11 cellular contexts compared by ENCODE assay signal in genomic region chr6:20669571-20670314, GRCh38.
A peak's percentile ranks its signal among the peaks of the same experiment; 100 is the strongest.
DNase-seq lines count a peak whose midpoint lies in the region; ATAC-seq and TF ChIP-seq lines count a peak whose summit lies in the region.
"Had no signal": no experiment of that assay in that cellular context is flagged by ENCODE, and none has a peak within 500 bp of the region (broad histone marks: within the 10 kb centered on the region; RNA-seq: fewer than 3 reads in every experiment).

No MANE protein-coding gene starts in this region.

- no peak overlapping the region for H2BK120ac ChIP-seq in IMR-90 (ENCODE audit: low read depth, low read length)

- no peak overlapping the region for H2AK5ac ChIP-seq in IMR-90 (ENCODE audit: low read depth, low read length)

- no peak for TF ChIP-seq POLR2A in IMR-90 (IDR thresholded peaks at IDR 0.05; ENCODE audit: low read depth, low read length)

- H4K8ac ChIP-seq in IMR-90 (ENCODE audit: low read depth in 2 of 2, low read length in 2 of 2): no peak overlapping the region

- H2BK15ac ChIP-seq in IMR-90 (ENCODE audit: low read depth, low read length): no peak overlapping the region

- WGBS in IMR-90 (ENCODE audit: extremely low coverage in 2 of 2, insufficient read length in 1 of 2), 2 experiments: 79% methylated on average over 2 of the region's 6 CpGs; no CpG with 5 or more reads in 1 of the 2 experiments
- WGBS in smooth muscle cell (ENCODE audit: low lambda C conversion rate): 23% methylated on average over 6 of the region's 6 CpGs

- H2AK9ac ChIP-seq in IMR-90 (replicated peaks; ENCODE audit: low read depth, low read length, poor library complexity): no peak overlapping the region

- no peak overlapping the region for H3K14ac ChIP-seq in IMR-90 (replicated peaks; ENCODE audit: low read depth, low read length)

- dilution Hi-C loops in IMR-90 (cut with HindIII; ENCODE audit: low sequenced_read_pairs, unreplicated experiment): no loop called here

- H3K4me1 ChIP-seq in IMR-90 (ENCODE audit: control insufficient read depth, insufficient read depth, low read length) (no peaks in the 10 kb centered on the region), smooth muscle cell (ENCODE audit: low read depth) (no peaks in the 10 kb centered on the region)

- H3K9ac ChIP-seq in IMR-90 (ENCODE audit: low read depth, low read length) (no peak overlapping the region), smooth muscle cell (ENCODE audit: low read depth) (no peak overlapping the region)

- no peak overlapping the region for H2BK5ac ChIP-seq in IMR-90 (ENCODE audit: low read depth, low read length, poor library complexity, severe bottlenecking)

- no peak overlapping the region for H3K4ac ChIP-seq in IMR-90 (ENCODE audit: low read depth, low read length)

- in situ Hi-C loops in IMR-90 (cut with MboI; ENCODE audit: low sequenced_read_pairs): no loop called here

- no peak overlapping the region for H3K27ac ChIP-seq in IMR-90 (ENCODE audit: insufficient read depth, low read length)
- H3K27ac ChIP-seq in smooth muscle cell (ENCODE audit: low read depth): peak overlapping the region; percentile 58
- H3K27ac ChIP-seq: HL-60 had no signal

- peak; percentile 75 for ATAC-seq in GM19397 (IDR thresholded peaks at IDR 0.05; ENCODE audit: unreplicated experiment)
- ATAC-seq in HG02840 (IDR thresholded peaks at IDR 0.05; ENCODE audit: low FRiP score, unreplicated experiment): peak; percentile 69
- no peak for ATAC-seq in IMR-90 (ENCODE audit: low read depth)

- H3K36me3 ChIP-seq in IMR-90 (ENCODE audit: control insufficient read depth, insufficient read depth, low read length) (no peaks in the 10 kb centered on the region), smooth muscle cell (ENCODE audit: low read depth) (no peaks in the 10 kb centered on the region)

- H2AFZ ChIP-seq in IMR-90 (replicated peaks; ENCODE audit: low read length, poor library complexity) (no peak overlapping the region), smooth muscle cell (ENCODE audit: low read depth) (no peak overlapping the region)

- CTCF ChIA-PET in IMR-90 (lab: Yijun Ruan, JAX): no interaction called here

- no peak overlapping the region for H3K4me2 ChIP-seq in IMR-90 (ENCODE audit: low read depth, low read length)
- H3K4me2 ChIP-seq in smooth muscle cell: peak overlapping the region; percentile 73

- DNase-seq in IMR-90 (peak; percentile 18), smooth muscle cell (lab: John Stamatoyannopoulos, UW; ENCODE audit: unreplicated experiment) (no peak), epidermal melanocyte (ENCODE audit: insufficient read length, low spot score) (no peak), NCI-H1930 (lab: John Stamatoyannopoulos, UW) (no peak), activated T-cell treated with anti-CD3 and anti-CD28 coated beads for 4 hours (no peak)
- DNase-seq: activated T-cell treated with anti-CD3 and anti-CD28 coated beads, Interleukin-2, amount 50 U/mL, for 72 hours; DMS79 treated with DMSO at 0.1 percent for 48 hours; NCI-H2107 had no signal

- H3K18ac ChIP-seq in IMR-90 (ENCODE audit: low read depth, low read length): no peak overlapping the region

- H3K4me3 ChIP-seq in IMR-90 (ENCODE audit: insufficient read depth, low read depth, low read length) (no peak overlapping the region), smooth muscle cell (no peak overlapping the region)

- TF ChIP-seq RAD21 in IMR-90 (IDR thresholded peaks at IDR 0.05; ENCODE audit: low read length): no peak

- H3K23ac ChIP-seq in IMR-90 (ENCODE audit: low read depth, low read length): no peak overlapping the region; the same call in 1 of the 2 replicates

- peaks cover 0 to 7% of the 10 kb centered on the region in 2 experiments; a peak in 2 of 4 replicates for H3K79me1 ChIP-seq in IMR-90 (ENCODE audit: low read depth in 1 of 2, low read length in 2 of 2)

- no peaks in the 10 kb centered on the region for H3K27me3 ChIP-seq in IMR-90 (ENCODE audit: control insufficient read depth, insufficient read depth, low read length)
- H3K27me3 ChIP-seq in smooth muscle cell (ENCODE audit: low read depth): no peaks in the 10 kb centered on the region

- H3K56ac ChIP-seq in IMR-90 (ENCODE audit: extremely low read depth, insufficient read depth, low read length): no peak overlapping the region

- no peak overlapping the region for H4K5ac ChIP-seq in IMR-90 (ENCODE audit: low read depth, low read length)

- BruUV-seq in IMR-90 (replicated peaks; lab: Mats Ljungman, UMichigan): no TSS peak

- no peaks in the 10 kb centered on the region; the same call in none of the 2 replicates for H3K9me1 ChIP-seq in IMR-90 (ENCODE audit: insufficient read depth, low read length)

- H3F3A ChIP-seq in smooth muscle cell (ENCODE audit: low read depth): peaks cover 4% of the 10 kb centered on the region

- H3K9me3 ChIP-seq in IMR-90 (ENCODE audit: control insufficient read depth, insufficient read depth, low read length) (no peaks in the 10 kb centered on the region), smooth muscle cell (replicated peaks; ENCODE audit: low read depth) (no peaks in the 10 kb centered on the region)

- TF ChIP-seq CTCF in IMR-90 (conservative IDR thresholded peaks at IDR 0.05; ENCODE audit: low read depth, low read length) (no peak), smooth muscle cell (IDR thresholded peaks at IDR 0.05; ENCODE audit: borderline replicate concordance, insufficient read depth, poor library complexity, severe bottlenecking) (no peak)

- H4K20me1 ChIP-seq in IMR-90 (ENCODE audit: insufficient read depth, low read length) (no peaks in the 10 kb centered on the region), smooth muscle cell (ENCODE audit: low read depth) (peaks cover 3% of the 10 kb centered on the region)

- H2BK20ac ChIP-seq in IMR-90 (ENCODE audit: low read depth, low read length): no peak overlapping the region

- intact Hi-C loops in IMR-90 (cut with micrococcal nuclease): loop anchor here (10.0 kb wide), 1 partner anchor 185 kb away; no protein-coding TSS in a partner anchor

- H4K91ac ChIP-seq in IMR-90 (ENCODE audit: insufficient read depth, low read depth, low read length): no peak overlapping the region

- POLR2A ChIA-PET in IMR-90 (lab: Charles Lee; ENCODE audit: unreplicated experiment): no interaction called here

- peaks cover 4% of the 10 kb centered on the region for H3K79me2 ChIP-seq in smooth muscle cell (ENCODE audit: low read depth)

TF ChIP-seq in IMR-90, 13 proteins besides CTCF, POLR2A, EP300 and RAD21:
- no peak for TF ChIP-seq RCOR1 (IDR thresholded peaks at IDR 0.05; ENCODE audit: insufficient replicate concordance, low read length)
- no peak for TF ChIP-seq CHD1 (IDR thresholded peaks at IDR 0.05; ENCODE audit: low read depth, low read length)
- no peak for TF ChIP-seq FOS (IDR thresholded peaks at IDR 0.05; ENCODE audit: low read depth, low read length)
- no peak for TF ChIP-seq SMC3 (IDR thresholded peaks at IDR 0.05; ENCODE audit: low read depth, low read length)
- TF ChIP-seq NFE2L2 (IDR thresholded peaks at IDR 0.05; ENCODE audit: low read depth, low read length): no peak
- no peak for TF ChIP-seq USF2 (IDR thresholded peaks at IDR 0.05; ENCODE audit: low read depth, low read length)
- no peak for TF ChIP-seq RFX5 (IDR thresholded peaks at IDR 0.05; ENCODE audit: low read depth, low read length)
- TF ChIP-seq MXI1 (IDR thresholded peaks at IDR 0.05; ENCODE audit: borderline replicate concordance, low read depth, low read length): no peak
- TF ChIP-seq MAFK (IDR thresholded peaks at IDR 0.05; ENCODE audit: low read depth, low read length): no peak
- TF ChIP-seq ELK1 (IDR thresholded peaks at IDR 0.05; ENCODE audit: borderline replicate concordance, low read depth, low read length): no peak
- TF ChIP-seq CEBPB (IDR thresholded peaks at IDR 0.05; ENCODE audit: low read depth, low read length): no peak
- no peak for TF ChIP-seq BHLHE40 (IDR thresholded peaks at IDR 0.05; ENCODE audit: low read depth, low read length)
- no peak for TF ChIP-seq MAZ (IDR thresholded peaks at IDR 0.05; ENCODE audit: borderline replicate concordance, low read depth, low read length)
